In the genomic region with DNA sequence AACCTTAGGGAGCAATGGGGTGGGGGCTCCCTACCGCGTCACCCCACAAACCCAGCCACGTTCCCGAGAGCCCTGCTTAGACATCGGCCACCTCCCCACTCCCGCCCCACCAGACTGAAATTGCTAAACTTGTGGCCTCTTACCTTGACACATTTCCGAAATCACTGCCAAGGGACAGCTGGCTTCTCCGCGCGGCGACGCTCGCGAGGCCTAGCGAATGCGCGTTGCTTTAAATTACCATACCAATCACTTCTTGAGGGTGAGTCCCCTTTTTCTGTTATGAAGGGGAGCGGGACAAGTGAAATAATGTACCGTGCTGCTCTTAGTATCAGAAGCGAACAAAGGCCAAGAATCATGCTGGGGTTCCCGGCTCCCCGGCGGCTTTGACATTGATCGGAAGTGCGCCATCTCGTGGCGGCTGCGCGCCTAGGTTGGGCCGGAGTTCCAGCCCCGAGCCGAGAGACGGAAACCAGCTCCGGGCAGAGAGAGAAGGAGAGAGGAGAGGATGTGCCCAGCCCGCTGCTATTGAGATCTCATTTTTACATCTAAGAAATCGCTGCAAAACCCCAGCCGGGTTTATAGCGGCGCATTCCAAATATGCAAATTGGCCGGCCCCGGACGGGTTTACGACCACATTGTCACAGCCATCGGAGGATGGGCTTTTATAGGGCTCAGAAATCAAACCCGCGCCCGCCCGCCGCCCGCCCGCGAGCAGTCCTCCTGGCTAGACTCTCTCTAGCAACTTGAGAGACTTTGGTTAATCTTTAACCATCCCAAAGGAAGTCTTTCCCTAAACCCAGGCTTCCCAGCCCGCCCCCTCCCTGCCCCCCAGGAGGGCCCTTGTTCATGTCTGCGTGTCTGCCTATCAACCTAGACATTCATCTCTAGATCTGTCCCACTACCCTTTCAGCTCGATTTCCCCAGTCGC, we compare ENCODE assay signal across 1 cellular context.
TF ChIP-seq lines count a peak whose summit lies in the region.

No MANE protein-coding gene starts in this region.

TF ChIP-seq in HepG2, 621 proteins besides CTCF, POLR2A, EP300 and RAD21 (continued from another document):
- TF ChIP-seq, protein P1, sequence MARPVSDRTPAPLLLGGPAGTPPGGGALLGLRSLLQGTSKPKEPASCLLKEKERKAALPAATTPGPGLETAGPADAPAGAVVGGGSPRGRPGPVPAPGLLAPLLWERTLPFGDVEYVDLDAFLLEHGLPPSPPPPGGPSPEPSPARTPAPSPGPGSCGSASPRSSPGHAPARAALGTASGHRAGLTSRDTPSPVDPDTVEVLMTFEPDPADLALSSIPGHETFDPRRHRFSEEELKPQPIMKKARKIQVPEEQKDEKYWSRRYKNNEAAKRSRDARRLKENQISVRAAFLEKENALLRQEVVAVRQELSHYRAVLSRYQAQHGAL (CRISPR knock-in tag; IDR thresholded peaks at IDR 0.05; ENCODE audit: not compliant biosample characterization) = no peak
- TF ChIP-seq CHD2 (IDR thresholded peaks at IDR 0.05; ENCODE audit: low read depth, low read length) (no peak), SALL1 (CRISPR knock-in tag; IDR thresholded peaks at IDR 0.05) (0 out of 2 replicates have a peak, but pooled peaks have one; percentile 11), ZFY (CRISPR knock-in tag; IDR thresholded peaks at IDR 0.05) (peak; percentile 27; the same call in 1 of the 2 replicates), NFE2 (CRISPR knock-in tag; IDR thresholded peaks at IDR 0.05) (no peak), SP140L (CRISPR knock-in tag; IDR thresholded peaks at IDR 0.05; ENCODE audit: borderline replicate concordance) (no peak), ZNF292 (CRISPR knock-in tag; IDR thresholded peaks at IDR 0.05; ENCODE audit: borderline replicate concordance, low read depth) (no peak), MEIS1 (CRISPR knock-in tag; IDR thresholded peaks at IDR 0.05; ENCODE audit: borderline replicate concordance) (peak; percentile 54; the same call in 1 of the 2 replicates), TEAD3 (CRISPR knock-in tag; optimal IDR thresholded peaks at IDR 0.05; ENCODE audit: borderline replicate concordance) (peak; percentile 20), ZFP90 (CRISPR knock-in tag; IDR thresholded peaks at IDR 0.05; ENCODE audit: borderline replicate concordance) (no peak), TGIF2 (CRISPR knock-in tag; IDR thresholded peaks at IDR 0.05) (no peak), ZNF274 (CRISPR knock-in tag; IDR thresholded peaks at IDR 0.05) (no peak), XRCC5 (optimal IDR thresholded peaks at IDR 0.05; ENCODE audit: low read length) (peak; percentile 62), ZNF143 (CRISPR knock-in tag; IDR thresholded peaks at IDR 0.05) (no peak), ZFAT (CRISPR knock-in tag; conservative IDR thresholded peaks at IDR 0.05) (no peak), STAG1 (CRISPR knock-in tag; IDR thresholded peaks at IDR 0.05) (0 out of 2 replicates have a peak, but pooled peaks have one; percentile 11), MBD4 (IDR thresholded peaks at IDR 0.05; ENCODE audit: borderline replicate concordance, low read length) (no peak), FOXA1 (IDR thresholded peaks at IDR 0.05) (no peak), FOXA1 (CRISPR knock-in tag; IDR thresholded peaks at IDR 0.05) (no peak), ZNF687 (CRISPR knock-in tag; IDR thresholded peaks at IDR 0.05) (peak; percentile 57), ZNF276 (CRISPR knock-in tag; IDR thresholded peaks at IDR 0.05; ENCODE audit: low read depth) (no peak), CBX2 (IDR thresholded peaks at IDR 0.05; ENCODE audit: low read depth, low read length) (no peak), CBX2 (CRISPR knock-in tag; IDR thresholded peaks at IDR 0.05; ENCODE audit: low read depth) (no peak), NFE2L2 (IDR thresholded peaks at IDR 0.05; ENCODE audit: low read length) (no peak), ZZZ3 (CRISPR knock-in tag; IDR thresholded peaks at IDR 0.05; ENCODE audit: borderline replicate concordance) (no peak)
- TF ChIP-seq, protein P2, sequence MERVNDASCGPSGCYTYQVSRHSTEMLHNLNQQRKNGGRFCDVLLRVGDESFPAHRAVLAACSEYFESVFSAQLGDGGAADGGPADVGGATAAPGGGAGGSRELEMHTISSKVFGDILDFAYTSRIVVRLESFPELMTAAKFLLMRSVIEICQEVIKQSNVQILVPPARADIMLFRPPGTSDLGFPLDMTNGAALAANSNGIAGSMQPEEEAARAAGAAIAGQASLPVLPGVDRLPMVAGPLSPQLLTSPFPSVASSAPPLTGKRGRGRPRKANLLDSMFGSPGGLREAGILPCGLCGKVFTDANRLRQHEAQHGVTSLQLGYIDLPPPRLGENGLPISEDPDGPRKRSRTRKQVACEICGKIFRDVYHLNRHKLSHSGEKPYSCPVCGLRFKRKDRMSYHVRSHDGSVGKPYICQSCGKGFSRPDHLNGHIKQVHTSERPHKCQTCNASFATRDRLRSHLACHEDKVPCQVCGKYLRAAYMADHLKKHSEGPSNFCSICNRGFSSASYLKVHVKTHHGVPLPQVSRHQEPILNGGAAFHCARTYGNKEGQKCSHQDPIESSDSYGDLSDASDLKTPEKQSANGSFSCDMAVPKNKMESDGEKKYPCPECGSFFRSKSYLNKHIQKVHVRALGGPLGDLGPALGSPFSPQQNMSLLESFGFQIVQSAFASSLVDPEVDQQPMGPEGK (CRISPR knock-in tag; IDR thresholded peaks at IDR 0.05) = peak; percentile 26; the same call in 1 of the 2 replicates
- TF ChIP-seq, protein P3, sequence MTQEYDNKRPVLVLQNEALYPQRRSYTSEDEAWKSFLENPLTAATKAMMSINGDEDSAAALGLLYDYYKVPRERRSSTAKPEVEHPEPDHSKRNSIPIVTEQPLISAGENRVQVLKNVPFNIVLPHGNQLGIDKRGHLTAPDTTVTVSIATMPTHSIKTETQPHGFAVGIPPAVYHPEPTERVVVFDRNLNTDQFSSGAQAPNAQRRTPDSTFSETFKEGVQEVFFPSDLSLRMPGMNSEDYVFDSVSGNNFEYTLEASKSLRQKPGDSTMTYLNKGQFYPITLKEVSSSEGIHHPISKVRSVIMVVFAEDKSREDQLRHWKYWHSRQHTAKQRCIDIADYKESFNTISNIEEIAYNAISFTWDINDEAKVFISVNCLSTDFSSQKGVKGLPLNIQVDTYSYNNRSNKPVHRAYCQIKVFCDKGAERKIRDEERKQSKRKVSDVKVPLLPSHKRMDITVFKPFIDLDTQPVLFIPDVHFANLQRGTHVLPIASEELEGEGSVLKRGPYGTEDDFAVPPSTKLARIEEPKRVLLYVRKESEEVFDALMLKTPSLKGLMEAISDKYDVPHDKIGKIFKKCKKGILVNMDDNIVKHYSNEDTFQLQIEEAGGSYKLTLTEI (CRISPR knock-in tag; conservative IDR thresholded peaks at IDR 0.05) = no peak
- TF ChIP-seq, protein P4, sequence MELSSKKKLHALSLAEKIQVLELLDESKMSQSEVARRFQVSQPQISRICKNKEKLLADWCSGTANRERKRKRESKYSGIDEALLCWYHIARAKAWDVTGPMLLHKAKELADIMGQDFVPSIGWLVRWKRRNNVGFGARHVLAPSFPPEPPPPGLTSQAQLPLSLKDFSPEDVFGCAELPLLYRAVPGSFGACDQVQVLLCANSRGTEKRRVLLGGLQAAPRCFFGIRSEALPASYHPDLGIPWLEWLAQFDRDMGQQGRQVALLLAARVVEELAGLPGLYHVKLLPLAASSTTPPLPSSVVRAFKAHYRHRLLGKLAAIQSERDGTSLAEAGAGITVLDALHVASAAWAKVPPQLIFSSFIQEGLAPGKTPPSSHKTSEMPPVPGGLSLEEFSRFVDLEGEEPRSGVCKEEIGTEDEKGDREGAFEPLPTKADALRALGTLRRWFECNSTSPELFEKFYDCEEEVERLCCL (CRISPR knock-in tag; IDR thresholded peaks at IDR 0.05; ENCODE audit: borderline replicate concordance) = no peak
- TF ChIP-seq, protein P5, sequence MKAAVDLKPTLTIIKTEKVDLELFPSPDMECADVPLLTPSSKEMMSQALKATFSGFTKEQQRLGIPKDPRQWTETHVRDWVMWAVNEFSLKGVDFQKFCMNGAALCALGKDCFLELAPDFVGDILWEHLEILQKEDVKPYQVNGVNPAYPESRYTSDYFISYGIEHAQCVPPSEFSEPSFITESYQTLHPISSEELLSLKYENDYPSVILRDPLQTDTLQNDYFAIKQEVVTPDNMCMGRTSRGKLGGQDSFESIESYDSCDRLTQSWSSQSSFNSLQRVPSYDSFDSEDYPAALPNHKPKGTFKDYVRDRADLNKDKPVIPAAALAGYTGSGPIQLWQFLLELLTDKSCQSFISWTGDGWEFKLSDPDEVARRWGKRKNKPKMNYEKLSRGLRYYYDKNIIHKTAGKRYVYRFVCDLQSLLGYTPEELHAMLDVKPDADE (CRISPR knock-in tag; IDR thresholded peaks at IDR 0.05) = no peak
